In genomic region chr4:8319061-8319460, GRCh38 we compare ENCODE assay signal across 25 cellular contexts. TPM values are rescaled to one million over a fixed set of nuclear protein-coding genes. Genes with fewer than 3 reads are reported as not detected.
DNase-seq lines count a peak whose midpoint lies in the region; ATAC-seq and TF ChIP-seq lines count a peak whose summit lies in the region.
"Had no signal": no experiment of that assay in that cellular context is flagged by ENCODE, and none has a peak within 500 bp of the region (broad histone marks: within the 10 kb centered on the region; RNA-seq: fewer than 3 reads in every experiment).

No MANE protein-coding gene starts in this region.

- no peaks in the 10 kb centered on the region for H3K79me2 ChIP-seq in osteoblast (ENCODE audit: insufficient read depth, low read length)

- H3K27ac ChIP-seq in endodermal cell (ENCODE audit: low read depth, low read length) (no peak overlapping the region), osteoblast (ENCODE audit: low read depth, low read length) (no peak overlapping the region), stomach smooth muscle (ENCODE audit: low read length) (peak overlapping the region; percentile 71)
- H3K27ac ChIP-seq: brain microvascular endothelial cell, colonic mucosa had no signal

- H3K36me3 ChIP-seq in endodermal cell (ENCODE audit: control insufficient read depth, insufficient read depth, low read length) (no peaks in the 10 kb centered on the region), osteoblast (ENCODE audit: insufficient read depth, low read length) (no peaks in the 10 kb centered on the region), stomach smooth muscle (ENCODE audit: control insufficient read depth in 2 of 2, insufficient read depth in 2 of 2, low read length in 2 of 2) (no peaks in the 10 kb centered on the region)
- H3K36me3 ChIP-seq: brain microvascular endothelial cell, colonic mucosa had no signal

- H3K4me1 Mint-ChIP-seq in endodermal cell (peaks cover 10% of the 10 kb centered on the region), T-helper 17 cell (no peaks in the 10 kb centered on the region)
- H3K4me1 Mint-ChIP-seq: activated B cell treated with CpG ODN at 0.5 μM for 24 hours; activated CD4-positive, alpha-beta memory T cell treated with anti-CD3 and anti-CD28 coated beads, Interleukin-2, amount 10 ng/mL, durations not matched to agents 7 days and 5 days; stimulated activated naive CD8-positive, alpha-beta T cell treated with anti-CD3 and anti-CD28 coated beads, Interleukin-15, amount 100 ng/mL, for 72 hours had no signal

- DNase-seq in activated effector memory CD4-positive, alpha-beta T cell treated with anti-CD3 and anti-CD28 coated beads, Interleukin-2, amount 50 U/mL, for 16 hours: peak; percentile 24
- no peak for DNase-seq in activated effector memory CD4-positive, alpha-beta T cell treated with Interleukin-2 at 50 U/mL for 16 hours
- DNase-seq in endodermal cell: peak; percentile 29
- peak; percentile 38 for DNase-seq in osteoblast (ENCODE audit: insufficient read length, low spot score, missing footprints)
- no peak for DNase-seq in T-helper 17 cell
- no peak for DNase-seq in NCI-H2029 treated with DMSO at 0.1 percent for 48 hours (lab: John Stamatoyannopoulos, UW)
- DNase-seq in activated T-cell treated with anti-CD3 and anti-CD28 coated beads, Interleukin-2, amount 50 U/mL, for 48 hours: no peak
- DNase-seq: activated B cell treated with CpG ODN at 0.5 μM for 24 hours; activated CD4-positive, alpha-beta memory T cell treated with anti-CD3 and anti-CD28 coated beads, Interleukin-2, amount 10 ng/mL, durations not matched to agents 7 days and 5 days; activated naive CD4-positive, alpha-beta T cell treated with anti-CD3 and anti-CD28 coated beads for 36 hours; activated T-cell treated with anti-CD3 and anti-CD28 coated beads, Interleukin-2, amount 50 U/mL, for 24 hours; brain microvascular endothelial cell; colonic mucosa; DMS153; NCI-H1092; NCI-H187; NCI-H2227 treated with DMSO at 0.1 percent for 48 hours; NCI-H748 treated with DMSO at 0.1 percent for 48 hours; stimulated activated naive CD8-positive, alpha-beta T cell treated with anti-CD3 and anti-CD28 coated beads, Interleukin-15, amount 100 ng/mL, for 72 hours; T1000 had no signal

- H3K27me3 ChIP-seq in endodermal cell (ENCODE audit: control insufficient read depth, insufficient read depth, low read length, poor library complexity, severe bottlenecking): no peaks in the 10 kb centered on the region
- peaks cover 7% of the 10 kb centered on the region for H3K27me3 ChIP-seq in osteoblast (ENCODE audit: insufficient read depth, low read length)
- H3K27me3 ChIP-seq in stomach smooth muscle (ENCODE audit: control insufficient read depth in 1 of 2, insufficient read depth in 2 of 2, low read length in 2 of 2): no peaks in the 10 kb centered on the region
- H3K27me3 ChIP-seq: brain microvascular endothelial cell, colonic mucosa had no signal

- H3K4me1 ChIP-seq in endodermal cell (ENCODE audit: control insufficient read depth, insufficient read depth, low read length) (peaks cover 12% of the 10 kb centered on the region), osteoblast (ENCODE audit: insufficient read depth, low read length) (peaks cover 11% of the 10 kb centered on the region), stomach smooth muscle (ENCODE audit: control insufficient read depth, insufficient read depth, low read length) (peaks cover 43% of the 10 kb centered on the region)
- H3K4me1 ChIP-seq: colonic mucosa had no signal

- H3K4me3 ChIP-seq in endodermal cell (ENCODE audit: low read length): no peak overlapping the region
- no peak overlapping the region for H3K4me3 ChIP-seq in osteoblast (ENCODE audit: insufficient read depth, low read length)
- no peak overlapping the region for H3K4me3 ChIP-seq in stomach smooth muscle (ENCODE audit: low read length in 2 of 2)
- H3K4me3 ChIP-seq: colonic mucosa had no signal

- H3K36me3 Mint-ChIP-seq in endodermal cell (ENCODE audit: low read depth) (no peaks in the 10 kb centered on the region), T-helper 17 cell (ENCODE audit: low read depth) (no peaks in the 10 kb centered on the region)
- H3K36me3 Mint-ChIP-seq: type B pancreatic cell had no signal

- TF ChIP-seq CTCF in endodermal cell (conservative IDR thresholded peaks at IDR 0.05) (no peak), osteoblast (IDR thresholded peaks at IDR 0.05; ENCODE audit: extremely low read depth, low read depth, low read length) (no peak)

- H2AFZ ChIP-seq in osteoblast (ENCODE audit: low read length): no peak overlapping the region

- H3K9me3 ChIP-seq in endodermal cell (ENCODE audit: control insufficient read depth, low read length) (no peaks in the 10 kb centered on the region), osteoblast (ENCODE audit: low read depth, low read length) (no peaks in the 10 kb centered on the region), stomach smooth muscle (ENCODE audit: control insufficient read depth in 2 of 2, low read length in 2 of 2) (peaks cover 0 to under 1% of the 10 kb centered on the region in 2 donors), T-helper 17 cell (ENCODE audit: control insufficient read depth, low read length, poor library complexity, severe bottlenecking) (no peaks in the 10 kb centered on the region)
- H3K9me3 ChIP-seq: colonic mucosa had no signal

- H3K4me3 Mint-ChIP-seq in endodermal cell: no peak overlapping the region
- H3K4me3 Mint-ChIP-seq in T-helper 17 cell: no peak overlapping the region
- H3K4me3 Mint-ChIP-seq: activated B cell treated with CpG ODN at 0.5 μM for 24 hours; activated CD4-positive, alpha-beta memory T cell treated with anti-CD3 and anti-CD28 coated beads, Interleukin-2, amount 10 ng/mL, durations not matched to agents 7 days and 5 days; activated naive CD4-positive, alpha-beta T cell treated with anti-CD3 and anti-CD28 coated beads for 36 hours; activated T-cell treated with anti-CD3 and anti-CD28 coated beads, Interleukin-2, amount 50 U/mL, for 24 hours; stimulated activated naive CD8-positive, alpha-beta T cell treated with anti-CD3 and anti-CD28 coated beads, Interleukin-15, amount 100 ng/mL, for 72 hours; type B pancreatic cell had no signal

- WGBS in endodermal cell (ENCODE audit: insufficient coverage in 1 of 2, insufficient read length in 1 of 2), 2 experiments: 93 to 95% methylated on average over 5 to 6 of the region's 6 CpGs

- no peak overlapping the region for H3K9ac ChIP-seq in endodermal cell (ENCODE audit: extremely low read depth, low read length, poor library complexity, severe bottlenecking)
- no peak overlapping the region for H3K9ac ChIP-seq in stomach smooth muscle (ENCODE audit: low read length in 2 of 2)

- H3K27me3 Mint-ChIP-seq in endodermal cell (ENCODE audit: insufficient read depth) (peaks cover 3% of the 10 kb centered on the region), T-helper 17 cell (peaks cover 18% of the 10 kb centered on the region)
- H3K27me3 Mint-ChIP-seq: type B pancreatic cell had no signal

- no peak overlapping the region for H3K27ac Mint-ChIP-seq in endodermal cell
- H3K27ac Mint-ChIP-seq in T-helper 17 cell: no peak overlapping the region
- H3K27ac Mint-ChIP-seq: activated B cell treated with CpG ODN at 0.5 μM for 24 hours; activated CD4-positive, alpha-beta memory T cell treated with anti-CD3 and anti-CD28 coated beads, Interleukin-2, amount 10 ng/mL, durations not matched to agents 7 days and 5 days; activated naive CD4-positive, alpha-beta T cell treated with anti-CD3 and anti-CD28 coated beads for 36 hours; activated T-cell treated with anti-CD3 and anti-CD28 coated beads, Interleukin-2, amount 50 U/mL, for 24 hours; stimulated activated naive CD8-positive, alpha-beta T cell treated with anti-CD3 and anti-CD28 coated beads, Interleukin-15, amount 100 ng/mL, for 72 hours; type B pancreatic cell had no signal

- peaks cover 3% of the 10 kb centered on the region for H3K9me3 Mint-ChIP-seq in endodermal cell
- H3K9me3 Mint-ChIP-seq: activated B cell treated with CpG ODN at 0.5 μM for 24 hours; activated CD4-positive, alpha-beta memory T cell treated with anti-CD3 and anti-CD28 coated beads, Interleukin-2, amount 10 ng/mL, durations not matched to agents 7 days and 5 days; activated naive CD4-positive, alpha-beta T cell treated with anti-CD3 and anti-CD28 coated beads for 36 hours; activated T-cell treated with anti-CD3 and anti-CD28 coated beads, Interleukin-2, amount 50 U/mL, for 24 hours; type B pancreatic cell had no signal

- no peak for ATAC-seq in T-helper 17 cell
- ATAC-seq: HCT116; stimulated activated naive CD8-positive, alpha-beta T cell treated with anti-CD3 and anti-CD28 coated beads, Interleukin-15, amount 100 ng/mL, for 72 hours had no signal

- H4K20me1 ChIP-seq in osteoblast (ENCODE audit: insufficient read depth, low read length): no peaks in the 10 kb centered on the region

- H3K4me2 ChIP-seq in osteoblast (ENCODE audit: insufficient read depth, low read length): no peak overlapping the region

RNA-seq across cellular contexts. Expression of gene HTRA3, which starts 49.5 kb away (rescaled TPM):
- total RNA-seq in endodermal cell (1 to 10 TPM; 3.2 to 4.6 TPM), osteoblast (4.0 and 11.5 TPM in 2 replicates), T-helper 17 cell (not detected)
- polyA plus RNA-seq in endodermal cell (2013, experiment 1 of 2): 1.4 TPM
- 1.6 TPM for polyA plus RNA-seq in endodermal cell (2013, experiment 2 of 2)
- total RNA-seq: A172; activated B cell treated with CpG ODN at 0.5 μM for 24 hours; activated CD4-positive, alpha-beta memory T cell treated with anti-CD3 and anti-CD28 coated beads, Interleukin-2, amount 10 ng/mL, durations not matched to agents 7 days and 5 days; activated naive CD4-positive, alpha-beta T cell treated with anti-CD3 and anti-CD28 coated beads for 36 hours; OCI-LY7 had no signal

Comparison
In these comparisons a context has a peak if more than half of its experiments do, and no peak if none do; other contexts are left out.
1. DNase-seq: peak in activated effector memory CD4-positive, alpha-beta T cell treated with anti-CD3 and anti-CD28 coated beads, Interleukin-2, amount 50 U/mL, for 16 hours (single experiment), endodermal cell (single experiment) and osteoblast (single experiment); none in activated effector memory CD4-positive, alpha-beta T cell treated with Interleukin-2 at 50 U/mL for 16 hours (single experiment), T-helper 17 cell (0 of 3), NCI-H2029 treated with DMSO at 0.1 percent for 48 hours (single experiment) and activated T-cell treated with anti-CD3 and anti-CD28 coated beads, Interleukin-2, amount 50 U/mL, for 48 hours (0 of 2).